In genomic region chr6:79617521-79617941, GRCh38 we compare ENCODE assay signal across 1 cellular context.
TF ChIP-seq lines count a peak whose summit lies in the region.

No MANE protein-coding gene starts in this region.

TF ChIP-seq in HepG2, 621 proteins besides CTCF, POLR2A, EP300 and RAD21 (continued from another document and continues in another):
- TF ChIP-seq, protein P1, sequence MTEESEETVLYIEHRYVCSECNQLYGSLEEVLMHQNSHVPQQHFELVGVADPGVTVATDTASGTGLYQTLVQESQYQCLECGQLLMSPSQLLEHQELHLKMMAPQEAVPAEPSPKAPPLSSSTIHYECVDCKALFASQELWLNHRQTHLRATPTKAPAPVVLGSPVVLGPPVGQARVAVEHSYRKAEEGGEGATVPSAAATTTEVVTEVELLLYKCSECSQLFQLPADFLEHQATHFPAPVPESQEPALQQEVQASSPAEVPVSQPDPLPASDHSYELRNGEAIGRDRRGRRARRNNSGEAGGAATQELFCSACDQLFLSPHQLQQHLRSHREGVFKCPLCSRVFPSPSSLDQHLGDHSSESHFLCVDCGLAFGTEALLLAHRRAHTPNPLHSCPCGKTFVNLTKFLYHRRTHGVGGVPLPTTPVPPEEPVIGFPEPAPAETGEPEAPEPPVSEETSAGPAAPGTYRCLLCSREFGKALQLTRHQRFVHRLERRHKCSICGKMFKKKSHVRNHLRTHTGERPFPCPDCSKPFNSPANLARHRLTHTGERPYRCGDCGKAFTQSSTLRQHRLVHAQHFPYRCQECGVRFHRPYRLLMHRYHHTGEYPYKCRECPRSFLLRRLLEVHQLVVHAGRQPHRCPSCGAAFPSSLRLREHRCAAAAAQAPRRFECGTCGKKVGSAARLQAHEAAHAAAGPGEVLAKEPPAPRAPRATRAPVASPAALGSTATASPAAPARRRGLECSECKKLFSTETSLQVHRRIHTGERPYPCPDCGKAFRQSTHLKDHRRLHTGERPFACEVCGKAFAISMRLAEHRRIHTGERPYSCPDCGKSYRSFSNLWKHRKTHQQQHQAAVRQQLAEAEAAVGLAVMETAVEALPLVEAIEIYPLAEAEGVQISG (CRISPR knock-in tag; IDR thresholded peaks at IDR 0.05): no peak
- TF ChIP-seq, protein P2, sequence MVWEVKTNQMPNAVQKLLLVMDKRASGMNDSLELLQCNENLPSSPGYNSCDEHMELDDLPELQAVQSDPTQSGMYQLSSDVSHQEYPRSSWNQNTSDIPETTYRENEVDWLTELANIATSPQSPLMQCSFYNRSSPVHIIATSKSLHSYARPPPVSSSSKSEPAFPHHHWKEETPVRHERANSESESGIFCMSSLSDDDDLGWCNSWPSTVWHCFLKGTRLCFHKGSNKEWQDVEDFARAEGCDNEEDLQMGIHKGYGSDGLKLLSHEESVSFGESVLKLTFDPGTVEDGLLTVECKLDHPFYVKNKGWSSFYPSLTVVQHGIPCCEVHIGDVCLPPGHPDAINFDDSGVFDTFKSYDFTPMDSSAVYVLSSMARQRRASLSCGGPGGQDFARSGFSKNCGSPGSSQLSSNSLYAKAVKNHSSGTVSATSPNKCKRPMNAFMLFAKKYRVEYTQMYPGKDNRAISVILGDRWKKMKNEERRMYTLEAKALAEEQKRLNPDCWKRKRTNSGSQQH (CRISPR knock-in tag; IDR thresholded peaks at IDR 0.05; ENCODE audit: low read depth): no peak
- TF ChIP-seq ZFP41 (CRISPR knock-in tag; IDR thresholded peaks at IDR 0.05; ENCODE audit: borderline replicate concordance) (no peak), KLF16 (CRISPR knock-in tag; IDR thresholded peaks at IDR 0.05) (0 out of 4 replicates have a peak, but pooled peaks of 1 of the 2 experiments have one; percentile 30), ZNF569 (CRISPR knock-in tag; IDR thresholded peaks at IDR 0.05; ENCODE audit: borderline replicate concordance) (no peak), ZNF12 (CRISPR knock-in tag; IDR thresholded peaks at IDR 0.05) (no peak), MED1 (CRISPR knock-in tag; IDR thresholded peaks at IDR 0.05) (peak; percentile 34; the same call in 1 of the 2 replicates), DR1 (CRISPR knock-in tag; IDR thresholded peaks at IDR 0.05) (no peak), MIER2 (CRISPR knock-in tag; IDR thresholded peaks at IDR 0.05) (no peak), SOX5 (CRISPR knock-in tag; IDR thresholded peaks at IDR 0.05; ENCODE audit: borderline replicate concordance) (peak; percentile 75; the same call in 1 of the 2 replicates), HMG20A (CRISPR knock-in tag; IDR thresholded peaks at IDR 0.05; ENCODE audit: borderline replicate concordance) (peak; percentile 39; the same call in 1 of the 2 replicates), ARID3A (IDR thresholded peaks at IDR 0.05; ENCODE audit: low read depth, low read length) (peak; percentile 89), ZNF256 (CRISPR knock-in tag; conservative IDR thresholded peaks at IDR 0.05) (no peak), MAFG (CRISPR knock-in tag; IDR thresholded peaks at IDR 0.05) (no peak), ESRRA (CRISPR knock-in tag; IDR thresholded peaks at IDR 0.05; ENCODE audit: low read depth) (no peak), NR1H2 (CRISPR knock-in tag; IDR thresholded peaks at IDR 0.05; ENCODE audit: borderline replicate concordance, low read depth) (no peak), TCF12 (IDR thresholded peaks at IDR 0.05) (no peak), TCF12 (CRISPR knock-in tag; IDR thresholded peaks at IDR 0.05) (no peak), NFKB2 (CRISPR knock-in tag; IDR thresholded peaks at IDR 0.05; ENCODE audit: borderline replicate concordance) (no peak), SIX4 (CRISPR knock-in tag; IDR thresholded peaks at IDR 0.05) (no peak), KLF6 (CRISPR knock-in tag; IDR thresholded peaks at IDR 0.05) (no peak), MED13 (CRISPR knock-in tag; IDR thresholded peaks at IDR 0.05) (no peak), REPIN1 (CRISPR knock-in tag; IDR thresholded peaks at IDR 0.05; ENCODE audit: borderline replicate concordance, low read depth) (peak; percentile 39; the same call in 1 of the 2 replicates), HNF4A (CRISPR knock-in tag; IDR thresholded peaks at IDR 0.05) (peak; percentile 89), PCBP1 (IDR thresholded peaks at IDR 0.05; ENCODE audit: borderline replicate concordance, low read depth, low read length) (no peak), ZFP62 (CRISPR knock-in tag; IDR thresholded peaks at IDR 0.05) (no peak), ZNF17 (CRISPR knock-in tag; IDR thresholded peaks at IDR 0.05) (no peak), ZNF296 (CRISPR knock-in tag; conservative IDR thresholded peaks at IDR 0.05) (no peak), KDM1A (CRISPR knock-in tag; IDR thresholded peaks at IDR 0.05) (no peak), ISL2 (CRISPR knock-in tag; IDR thresholded peaks at IDR 0.05) (peak; percentile 80; the same call in 1 of the 2 replicates), ZBTB26 (CRISPR knock-in tag; IDR thresholded peaks at IDR 0.05; ENCODE audit: borderline replicate concordance) (peak; percentile 85), ZSCAN30 (CRISPR knock-in tag; IDR thresholded peaks at IDR 0.05) (no peak), PHF21A (CRISPR knock-in tag; IDR thresholded peaks at IDR 0.05) (0 out of 2 replicates have a peak, but pooled peaks have one; percentile 22), ZBTB20 (CRISPR knock-in tag; IDR thresholded peaks at IDR 0.05; ENCODE audit: borderline replicate concordance, low read depth) (peak; percentile 32; the same call in 1 of the 2 replicates), PHF20 (CRISPR knock-in tag; IDR thresholded peaks at IDR 0.05) (no peak), U2AF1 (optimal IDR thresholded peaks at IDR 0.05; ENCODE audit: low read depth, low read length) (no peak), PAXIP1 (CRISPR knock-in tag; conservative IDR thresholded peaks at IDR 0.05) (peak; percentile 95), SOX13 (IDR thresholded peaks at IDR 0.05) (no peak), SOX13 (CRISPR knock-in tag; conservative IDR thresholded peaks at IDR 0.05 in 1 of 2, IDR thresholded peaks at IDR 0.05 in 1 of 2) (peak in 1 of 2 experiments; percentile 84; a peak in 2 of 4 replicates), FOXC1 (CRISPR knock-in tag; IDR thresholded peaks at IDR 0.05; ENCODE audit: borderline replicate concordance) (no peak), GATAD2A (CRISPR knock-in tag; IDR thresholded peaks at IDR 0.05) (peak; percentile 90), AGO1 (IDR thresholded peaks at IDR 0.05; ENCODE audit: low read depth, low read length, poor library complexity, severe bottlenecking) (no peak), MTF2 (CRISPR knock-in tag; IDR thresholded peaks at IDR 0.05; ENCODE audit: borderline replicate concordance) (no peak), TBX2 (CRISPR knock-in tag; IDR thresholded peaks at IDR 0.05; ENCODE audit: borderline replicate concordance) (peak; percentile 58; the same call in 1 of the 2 replicates), SMC3 (IDR thresholded peaks at IDR 0.05; ENCODE audit: low read length) (no peak), ZMYM4 (CRISPR knock-in tag; IDR thresholded peaks at IDR 0.05) (peak; percentile 22; the same call in 1 of the 2 replicates), ZNF563 (CRISPR knock-in tag; IDR thresholded peaks at IDR 0.05) (no peak)
- TF ChIP-seq, protein P3, sequence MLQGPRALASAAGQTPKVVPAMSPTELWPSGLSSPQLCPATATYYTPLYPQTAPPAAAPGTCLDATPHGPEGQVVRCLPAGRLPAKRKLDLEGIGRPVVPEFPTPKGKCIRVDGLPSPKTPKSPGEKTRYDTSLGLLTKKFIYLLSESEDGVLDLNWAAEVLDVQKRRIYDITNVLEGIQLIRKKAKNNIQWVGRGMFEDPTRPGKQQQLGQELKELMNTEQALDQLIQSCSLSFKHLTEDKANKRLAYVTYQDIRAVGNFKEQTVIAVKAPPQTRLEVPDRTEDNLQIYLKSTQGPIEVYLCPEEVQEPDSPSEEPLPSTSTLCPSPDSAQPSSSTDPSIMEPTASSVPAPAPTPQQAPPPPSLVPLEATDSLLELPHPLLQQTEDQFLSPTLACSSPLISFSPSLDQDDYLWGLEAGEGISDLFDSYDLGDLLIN (CRISPR knock-in tag; IDR thresholded peaks at IDR 0.05; ENCODE audit: borderline replicate concordance): no peak
- TF ChIP-seq, protein P4, sequence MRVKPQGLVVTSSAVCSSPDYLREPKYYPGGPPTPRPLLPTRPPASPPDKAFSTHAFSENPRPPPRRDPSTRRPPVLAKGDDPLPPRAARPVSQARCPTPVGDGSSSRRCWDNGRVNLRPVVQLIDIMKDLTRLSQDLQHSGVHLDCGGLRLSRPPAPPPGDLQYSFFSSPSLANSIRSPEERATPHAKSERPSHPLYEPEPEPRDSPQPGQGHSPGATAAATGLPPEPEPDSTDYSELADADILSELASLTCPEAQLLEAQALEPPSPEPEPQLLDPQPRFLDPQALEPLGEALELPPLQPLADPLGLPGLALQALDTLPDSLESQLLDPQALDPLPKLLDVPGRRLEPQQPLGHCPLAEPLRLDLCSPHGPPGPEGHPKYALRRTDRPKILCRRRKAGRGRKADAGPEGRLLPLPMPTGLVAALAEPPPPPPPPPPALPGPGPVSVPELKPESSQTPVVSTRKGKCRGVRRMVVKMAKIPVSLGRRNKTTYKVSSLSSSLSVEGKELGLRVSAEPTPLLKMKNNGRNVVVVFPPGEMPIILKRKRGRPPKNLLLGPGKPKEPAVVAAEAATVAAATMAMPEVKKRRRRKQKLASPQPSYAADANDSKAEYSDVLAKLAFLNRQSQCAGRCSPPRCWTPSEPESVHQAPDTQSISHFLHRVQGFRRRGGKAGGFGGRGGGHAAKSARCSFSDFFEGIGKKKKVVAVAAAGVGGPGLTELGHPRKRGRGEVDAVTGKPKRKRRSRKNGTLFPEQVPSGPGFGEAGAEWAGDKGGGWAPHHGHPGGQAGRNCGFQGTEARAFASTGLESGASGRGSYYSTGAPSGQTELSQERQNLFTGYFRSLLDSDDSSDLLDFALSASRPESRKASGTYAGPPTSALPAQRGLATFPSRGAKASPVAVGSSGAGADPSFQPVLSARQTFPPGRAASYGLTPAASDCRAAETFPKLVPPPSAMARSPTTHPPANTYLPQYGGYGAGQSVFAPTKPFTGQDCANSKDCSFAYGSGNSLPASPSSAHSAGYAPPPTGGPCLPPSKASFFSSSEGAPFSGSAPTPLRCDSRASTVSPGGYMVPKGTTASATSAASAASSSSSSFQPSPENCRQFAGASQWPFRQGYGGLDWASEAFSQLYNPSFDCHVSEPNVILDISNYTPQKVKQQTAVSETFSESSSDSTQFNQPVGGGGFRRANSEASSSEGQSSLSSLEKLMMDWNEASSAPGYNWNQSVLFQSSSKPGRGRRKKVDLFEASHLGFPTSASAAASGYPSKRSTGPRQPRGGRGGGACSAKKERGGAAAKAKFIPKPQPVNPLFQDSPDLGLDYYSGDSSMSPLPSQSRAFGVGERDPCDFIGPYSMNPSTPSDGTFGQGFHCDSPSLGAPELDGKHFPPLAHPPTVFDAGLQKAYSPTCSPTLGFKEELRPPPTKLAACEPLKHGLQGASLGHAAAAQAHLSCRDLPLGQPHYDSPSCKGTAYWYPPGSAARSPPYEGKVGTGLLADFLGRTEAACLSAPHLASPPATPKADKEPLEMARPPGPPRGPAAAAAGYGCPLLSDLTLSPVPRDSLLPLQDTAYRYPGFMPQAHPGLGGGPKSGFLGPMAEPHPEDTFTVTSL (CRISPR knock-in tag; IDR thresholded peaks at IDR 0.05; ENCODE audit: borderline replicate concordance): peak; percentile 92; the same call in 1 of the 2 replicates
